Comparison of ENCODE assay signal across 8 cellular contexts in genomic region chr10:84527386-84527785, GRCh38.
DNase-seq lines count a peak whose midpoint lies in the region; ATAC-seq, FAIRE-seq and TF ChIP-seq lines count a peak whose summit lies in the region.
"Not testable (repeated sequence)": the region's sequence is repeated elsewhere in the genome, so short reads cannot be mapped to it uniquely, and the experiment has no call there.

No MANE protein-coding gene starts in this region.

- H4K8ac ChIP-seq in trophoblast cell (ENCODE audit: low read depth, low read length) = not testable (repeated sequence)

- BruUV-seq in Calu3 (replicated peaks; lab: Mats Ljungman, UMichigan); HCT116 (replicated peaks; lab: Mats Ljungman, UMichigan): not testable (repeated sequence)

- not testable (repeated sequence) for H3K27me3 ChIP-seq in HCT116 (ENCODE audit: insufficient read depth, low read length); bronchial epithelial cell (ENCODE audit: control insufficient read depth, insufficient read depth, low read length); trophoblast cell (ENCODE audit: insufficient read depth, low read length)

- POLR2A ChIA-PET in HCT116 (lab: Charles Lee) = not testable (repeated sequence)

- not testable (repeated sequence) for H2BK12ac ChIP-seq in trophoblast cell (ENCODE audit: low read length)

- not testable (repeated sequence) for H3K36me3 Mint-ChIP-seq in Calu3 (ENCODE audit: insufficient read depth, unreplicated experiment); type B pancreatic cell

- not testable (repeated sequence) for TF ChIP-seq RAD21 in HCT116 (IDR thresholded peaks at IDR 0.05; ENCODE audit: low read depth)

- CTCF ChIA-PET in Calu3 (lab: Charles Lee); HCT116 (lab: Charles Lee): not testable (repeated sequence)

- H3K4me1 ChIP-seq in HCT116 (ENCODE audit: control insufficient read depth in 1 of 2, insufficient read depth in 2 of 2, low read length in 2 of 2) (peaks cover 21 to 24% of the 10 kb centered on the region in 2 experiments; a peak in 3 of 4 replicates), trophoblast cell (ENCODE audit: control insufficient read depth in 1 of 2, insufficient read depth in 2 of 2, low read length in 2 of 2) (peaks cover 20 to 25% of the 10 kb centered on the region in 2 experiments)

- DNase-seq in Calu3 (peak; percentile 41), NCI-H510A treated with DMSO at 0.1 percent for 48 hours (lab: John Stamatoyannopoulos, UW) (peak; percentile 6), bronchial epithelial cell (ENCODE audit: low read depth) (peak; percentile 86), islet precursor cell (peak; percentile 89), trophoblast cell (peak in 1 of 2 donors; percentile 91)
- not testable (repeated sequence) for DNase-seq in HCT116 (ENCODE audit: low read depth, low spot score); type B pancreatic cell (ENCODE audit: extremely low spot score, unreplicated experiment)

- not testable (repeated sequence) for FAIRE-seq in bronchial epithelial cell (lab: Jason Lieb, UNC)

- not testable (repeated sequence) for H3K79me2 ChIP-seq in HCT116 (ENCODE audit: insufficient read depth, low read length); trophoblast cell (ENCODE audit: control insufficient read depth, insufficient read depth, low read length, poor library complexity)

- H2AFZ ChIP-seq in HCT116 (ENCODE audit: low read depth, low read length, poor library complexity, severe bottlenecking); trophoblast cell (ENCODE audit: insufficient read depth, low read length, poor library complexity): not testable (repeated sequence)

- H2BK5ac ChIP-seq in trophoblast cell (ENCODE audit: low read depth, low read length, poor library complexity) = not testable (repeated sequence)

- not testable (repeated sequence) for H3K4ac ChIP-seq in trophoblast cell (ENCODE audit: low read depth, low read length)

- peak overlapping the region; percentile 19; the same call in 1 of the 2 replicates for H3K4me2 ChIP-seq in HCT116 (ENCODE audit: low read length)
- H3K4me2 ChIP-seq in trophoblast cell (ENCODE audit: low read length) = not testable (repeated sequence)

- not testable (repeated sequence) for TF ChIP-seq POLR2A in HCT116 (IDR thresholded peaks at IDR 0.05; ENCODE audit: borderline replicate concordance, extremely low read depth, insufficient read depth, insufficient read length)

- not testable (repeated sequence) for H3K23ac ChIP-seq in trophoblast cell (ENCODE audit: low read length)

- intact Hi-C loops in Calu3 (cut with micrococcal nuclease; ENCODE audit: unreplicated experiment); HCT116 (cut with micrococcal nuclease): not testable (repeated sequence)

- H3K9ac ChIP-seq in HCT116 (ENCODE audit: low read length); trophoblast cell (ENCODE audit: low read length): not testable (repeated sequence)

- H3K27ac Mint-ChIP-seq in Calu3 (ENCODE audit: unreplicated experiment) (peak overlapping the region; percentile 66), type B pancreatic cell (peak overlapping the region; percentile 77)

- peak overlapping the region; percentile 34 for H2BK120ac ChIP-seq in trophoblast cell (ENCODE audit: insufficient read depth, low read length, poor library complexity)

- not testable (repeated sequence) for H3K27ac ChIP-seq in HCT116 (ENCODE audit: low read depth, low read length)
- peak overlapping the region; percentile 78 for H3K27ac ChIP-seq in VCaP
- peak overlapping the region; percentile 87 for H3K27ac ChIP-seq in trophoblast cell (ENCODE audit: low read depth, low read length)

- not testable (repeated sequence) for H4K20me1 ChIP-seq in HCT116 (ENCODE audit: insufficient read depth)

- not testable (repeated sequence) for H3K18ac ChIP-seq in trophoblast cell (ENCODE audit: low read length)

- TF ChIP-seq CTCF in Calu3 (IDR thresholded peaks at IDR 0.05; ENCODE audit: unreplicated experiment); HCT116 (IDR thresholded peaks at IDR 0.05 in 2 of 3, conservative IDR thresholded peaks at IDR 0.05 in 1 of 3; ENCODE audit: borderline replicate concordance in 1 of 3, insufficient read depth in 1 of 3, low read depth in 2 of 3, low read length in 2 of 3); VCaP (conservative IDR thresholded peaks at IDR 0.05); bronchial epithelial cell (IDR thresholded peaks at IDR 0.05; ENCODE audit: insufficient read depth, low read length, severe bottlenecking); type B pancreatic cell (conservative IDR thresholded peaks at IDR 0.05): not testable (repeated sequence)

- peak overlapping the region; percentile 65 for H4K91ac ChIP-seq in trophoblast cell (ENCODE audit: low read depth, low read length)

- not testable (repeated sequence) for H3K27me3 Mint-ChIP-seq in Calu3 (ENCODE audit: unreplicated experiment); type B pancreatic cell

- H3K36me3 ChIP-seq in HCT116 (ENCODE audit: control insufficient read depth in 1 of 2, insufficient read depth in 2 of 2, low read length in 2 of 2); bronchial epithelial cell (ENCODE audit: control insufficient read depth, insufficient read depth, low read length); trophoblast cell (ENCODE audit: control insufficient read depth in 1 of 2, insufficient read depth in 2 of 2, low read length in 2 of 2): not testable (repeated sequence)

- H3K9me3 ChIP-seq in HCT116 (ENCODE audit: control insufficient read depth in 1 of 2, insufficient read depth in 1 of 2, low read depth in 1 of 2, low read length in 2 of 2); trophoblast cell (ENCODE audit: insufficient read depth, low read depth, low read length): not testable (repeated sequence)

- not testable (repeated sequence) for H3K4me3 ChIP-seq in HCT116 (replicated peaks in 1 of 2; ENCODE audit: low read depth in 1 of 2, low read length in 2 of 2); bronchial epithelial cell (ENCODE audit: low read depth, low read length); trophoblast cell (ENCODE audit: low read depth, low read length)

- ATAC-seq in HCT116 = not testable (repeated sequence)

- peak overlapping the region; percentile 28 for H3K4me3 Mint-ChIP-seq in Calu3 (ENCODE audit: low read depth, unreplicated experiment)
- peak overlapping the region; percentile 24 for H3K4me3 Mint-ChIP-seq in type B pancreatic cell

- peaks cover 34% of the 10 kb centered on the region for H3K79me1 ChIP-seq in trophoblast cell (ENCODE audit: low read length)

- not testable (repeated sequence) for H3K9me2 ChIP-seq in HCT116 (ENCODE audit: insufficient read depth)

- H4K12ac ChIP-seq in trophoblast cell (ENCODE audit: low read depth, low read length) = not testable (repeated sequence)

- RAD21 ChIA-PET in HCT116 (lab: Charles Lee; ENCODE audit: low non-redundant PET in 1 of 2, low total read pairs in 2 of 2, uncharacterized antibody in 2 of 2, unreplicated experiment in 2 of 2) = not testable (repeated sequence)

- H3K14ac ChIP-seq in trophoblast cell (ENCODE audit: low read length) = not testable (repeated sequence)

- no CpG with 5 or more reads among the region's 5 CpGs for WGBS in trophoblast cell (ENCODE audit: extremely low coverage, insufficient coverage, insufficient read length)

- H3K4me1 Mint-ChIP-seq in Calu3 (ENCODE audit: low read depth, unreplicated experiment) = peaks cover 39% of the 10 kb centered on the region
- H3K4me1 Mint-ChIP-seq in type B pancreatic cell (ENCODE audit: unreplicated experiment) = peaks cover 25% of the 10 kb centered on the region

- not testable (repeated sequence) for H2AK5ac ChIP-seq in trophoblast cell (ENCODE audit: low read length)

- not testable (repeated sequence) for H3K9me3 Mint-ChIP-seq in Calu3 (ENCODE audit: low read depth, unreplicated experiment)
- H3K9me3 Mint-ChIP-seq in type B pancreatic cell = peaks cover 11% of the 10 kb centered on the region

TF ChIP-seq in HCT116, 20 proteins besides CTCF, POLR2A, EP300 and RAD21:
- TF ChIP-seq EGR1 (IDR thresholded peaks at IDR 0.05; ENCODE audit: low read depth) (0 out of 2 replicates have a peak, but pooled peaks have one; percentile 24), JUND (IDR thresholded peaks at IDR 0.05) (0 out of 2 replicates have a peak, but pooled peaks have one; percentile 37), SRF (IDR thresholded peaks at IDR 0.05; ENCODE audit: low read depth) (peak; percentile 47; the same call in 1 of the 2 replicates), CBX3 (IDR thresholded peaks at IDR 0.05; ENCODE audit: low read depth) (peak; percentile 41; the same call in 1 of the 2 replicates), FOSL1 (IDR thresholded peaks at IDR 0.05; ENCODE audit: low read depth) (peak; percentile 43), SP1 (IDR thresholded peaks at IDR 0.05; ENCODE audit: low read depth) (peak; percentile 61; the same call in 1 of the 2 replicates)
